Comparison of ENCODE assay signal across 9 cellular contexts in the genomic region with DNA sequence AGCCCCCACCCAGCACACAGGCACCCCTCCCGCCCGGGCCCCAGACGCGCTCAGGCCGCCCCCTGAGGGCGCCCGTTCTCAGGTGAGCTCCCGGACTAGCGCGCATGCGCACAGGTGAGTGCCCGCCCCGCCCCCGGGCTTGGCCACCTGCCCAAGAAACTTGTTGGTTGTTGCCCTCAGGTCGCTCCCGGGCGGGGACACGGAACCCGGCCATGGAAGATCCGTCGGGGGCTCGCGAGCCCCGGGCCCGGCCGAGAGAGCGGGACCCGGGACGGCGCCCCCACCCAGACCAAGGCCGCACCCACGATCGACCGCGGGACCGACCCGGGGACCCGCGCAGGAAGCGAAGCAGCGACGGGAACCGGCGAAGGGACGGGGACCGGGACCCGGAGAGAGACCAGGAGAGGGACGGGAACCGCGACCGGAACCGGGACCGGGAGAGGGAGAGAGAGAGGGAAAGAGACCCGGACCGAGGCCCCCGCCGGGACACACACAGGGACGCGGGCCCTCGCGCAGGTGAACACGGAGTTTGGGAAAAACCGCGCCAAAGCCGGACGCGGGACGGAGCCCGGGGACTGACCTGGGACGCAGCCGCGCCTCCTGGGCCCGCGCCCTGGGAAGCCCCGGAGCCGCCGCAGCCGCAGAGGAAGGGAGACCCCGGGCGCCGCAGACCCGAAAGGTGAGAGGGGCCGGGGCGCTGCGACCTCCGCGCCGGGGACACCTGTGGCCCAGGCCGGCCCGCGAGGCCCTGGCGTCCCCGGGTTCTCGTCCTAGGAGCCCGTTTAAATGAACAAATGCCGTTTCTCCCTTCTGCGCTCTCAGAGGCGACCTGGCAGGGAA. TPM values are rescaled to one million over a fixed set of nuclear protein-coding genes. Genes with fewer than 3 reads are reported as not detected.
A peak's percentile ranks its signal among the peaks of the same experiment; 100 is the strongest.
DNase-seq lines count a peak whose midpoint lies in the region; ATAC-seq, FAIRE-seq and TF ChIP-seq lines count a peak whose summit lies in the region.
"Had no signal": no experiment of that assay in that cellular context is flagged by ENCODE, and none has a peak within 500 bp of the region (broad histone marks: within the 10 kb centered on the region; RNA-seq: fewer than 3 reads in every experiment).

A gene with protein sequence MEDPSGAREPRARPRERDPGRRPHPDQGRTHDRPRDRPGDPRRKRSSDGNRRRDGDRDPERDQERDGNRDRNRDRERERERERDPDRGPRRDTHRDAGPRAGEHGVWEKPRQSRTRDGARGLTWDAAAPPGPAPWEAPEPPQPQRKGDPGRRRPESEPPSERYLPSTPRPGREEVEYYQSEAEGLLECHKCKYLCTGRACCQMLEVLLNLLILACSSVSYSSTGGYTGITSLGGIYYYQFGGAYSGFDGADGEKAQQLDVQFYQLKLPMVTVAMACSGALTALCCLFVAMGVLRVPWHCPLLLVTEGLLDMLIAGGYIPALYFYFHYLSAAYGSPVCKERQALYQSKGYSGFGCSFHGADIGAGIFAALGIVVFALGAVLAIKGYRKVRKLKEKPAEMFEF (plus strand): TSS at position 167 of the 840 bp plus-strand sequence. CDS start 46 bp downstream, at position 213.

- peak within 1 kb of the TSS; percentile 77 for H3K9ac ChIP-seq in HUES6 (ENCODE audit: low read length)

- DNase-seq in AG20443 (ENCODE audit: low spot score) (peak; percentile 37), esophagus squamous epithelium (lab: John Stamatoyannopoulos, UW) (no peak), pancreas (peak; percentile 87 to 100 (median 97)), cerebellum (ENCODE audit: low spot score) (no peak), COLO829 (ENCODE audit: low spot score) (no peak)
- DNase-seq in activated CD4-positive, alpha-beta memory T cell treated with anti-CD3 and anti-CD28 coated beads for 36 hours = peak; percentile 31

- no peak within 1 kb of the TSS for H3K4me3 Mint-ChIP-seq in activated CD4-positive, alpha-beta memory T cell treated with anti-CD3 and anti-CD28 coated beads for 36 hours

- peaks cover 15% of the 10 kb centered on the region for H3K4me1 ChIP-seq in HUES6 (ENCODE audit: control insufficient read depth, insufficient read depth, low read length)
- peaks cover 9 to 51% (median 12%) of the 10 kb centered on the region in 3 donors for H3K4me1 ChIP-seq in esophagus squamous epithelium
- peaks cover 16 to 20% (median 18%) of the 10 kb centered on the region in 3 donors for H3K4me1 ChIP-seq in pancreas

- POLR2A ChIA-PET in activated CD4-positive, alpha-beta memory T cell treated with anti-CD3 and anti-CD28 coated beads for 36 hours (lab: Charles Lee) = no interaction called here

- no peaks in the 10 kb centered on the region for H3K36me3 Mint-ChIP-seq in activated CD4-positive, alpha-beta memory T cell treated with anti-CD3 and anti-CD28 coated beads for 36 hours

- H3K4me1 Mint-ChIP-seq in activated CD4-positive, alpha-beta memory T cell treated with anti-CD3 and anti-CD28 coated beads for 36 hours (ENCODE audit: low read depth) = peaks cover 7% of the 10 kb centered on the region

- H3K27me3 ChIP-seq in HUES6 (ENCODE audit: control insufficient read depth, insufficient read depth, low read length) = peaks cover 51% of the 10 kb centered on the region; the same call in 1 of the 2 replicates
- peaks cover 0 to 63% (median 14%) of the 10 kb centered on the region in 4 donors for H3K27me3 ChIP-seq in esophagus squamous epithelium
- H3K27me3 ChIP-seq in pancreas = no peaks in the 10 kb centered on the region

- ATAC-seq in pancreas (peak; percentile 65 to 82 (median 81)), HG03045 (IDR thresholded peaks at IDR 0.05; ENCODE audit: unreplicated experiment) (no peak)

- H3K4me3 ChIP-seq in HUES6 (ENCODE audit: low read depth, low read length) (peak within 1 kb of the TSS; percentile 94), esophagus squamous epithelium (peak within 1 kb of the TSS; percentile 61 to 72 (median 68)), pancreas (peak within 1 kb of the TSS; percentile 67 to 84 (median 80))

- H3K27ac ChIP-seq in HUES6 (ENCODE audit: low read depth, low read length) (peak within 1 kb of the TSS; percentile 73), esophagus squamous epithelium (peak within 1 kb of the TSS; percentile 34 to 74 (median 70)), pancreas (peak within 1 kb of the TSS; percentile 73 to 93 (median 84))
- H3K27ac ChIP-seq: adrenal gland had no signal

- H3K9me3 ChIP-seq in HUES6 (ENCODE audit: control insufficient read depth, insufficient read depth, low read depth, low read length) (no peaks in the 10 kb centered on the region), esophagus squamous epithelium (no peaks in the 10 kb centered on the region), pancreas (no peaks in the 10 kb centered on the region)
- H3K9me3 ChIP-seq: adrenal gland had no signal

- CTCF ChIA-PET in activated CD4-positive, alpha-beta memory T cell treated with anti-CD3 and anti-CD28 coated beads for 36 hours (lab: Charles Lee) = no interaction called here

- no peak for FAIRE-seq in pancreas (lab: Jason Lieb, UNC)

- 0% methylated on average over 30 of the region's 98 CpGs for WGBS in esophagus squamous epithelium, 2 donors
- 0 to 1% methylated on average over 69 to 98 of the region's 98 CpGs for WGBS in pancreas, 2 donors

- no peak within 1 kb of the TSS for H3K27ac Mint-ChIP-seq in activated CD4-positive, alpha-beta memory T cell treated with anti-CD3 and anti-CD28 coated beads for 36 hours

- TF ChIP-seq POLR2A in esophagus squamous epithelium (IDR thresholded peaks at IDR 0.05) = no peak

- peaks cover 5% of the 10 kb centered on the region for H3K27me3 Mint-ChIP-seq in activated CD4-positive, alpha-beta memory T cell treated with anti-CD3 and anti-CD28 coated beads for 36 hours

- TF ChIP-seq CTCF in esophagus squamous epithelium (IDR thresholded peaks at IDR 0.05) = no peak
- TF ChIP-seq CTCF in pancreas (IDR thresholded peaks at IDR 0.05) = no peak

- intact Hi-C loops in activated CD4-positive, alpha-beta memory T cell treated with anti-CD3 and anti-CD28 coated beads for 36 hours (cut with micrococcal nuclease) = no loop called here
- intact Hi-C loops in esophagus squamous epithelium (cut with DNase I) (no loop called here), pancreas (cut with DNase I) (no loop called here)

- H3K9me3 Mint-ChIP-seq in activated CD4-positive, alpha-beta memory T cell treated with anti-CD3 and anti-CD28 coated beads for 36 hours = no peaks in the 10 kb centered on the region

- H3K36me3 ChIP-seq in HUES6 (ENCODE audit: control insufficient read depth, insufficient read depth, low read length) = peaks cover 16% of the 10 kb centered on the region
- H3K36me3 ChIP-seq in esophagus squamous epithelium = no peaks in the 10 kb centered on the region
- no peaks in the 10 kb centered on the region for H3K36me3 ChIP-seq in pancreas
- H3K36me3 ChIP-seq: adrenal gland had no signal

RNA-seq across cellular contexts. Expression of the gene that starts here (rescaled TPM):
- not detected for total RNA-seq in activated CD4-positive, alpha-beta memory T cell treated with anti-CD3 and anti-CD28 coated beads for 36 hours
- total RNA-seq in esophagus squamous epithelium (10 to 100 TPM in 2 of 4 donors, 1 to 10 TPM in 2; 6.5 to 11.8 (median 9.8) TPM), pancreas (10 to 100 TPM; 11.7 to 16.0 (median 14.1) TPM), cerebellum (1.2 TPM)
- polyA plus RNA-seq in pancreas = 10 to 100 TPM in 1 of 2 donors, 1 to 10 TPM in 1; 9.7 to 11.6 TPM

Comparison
In these comparisons a context has a peak if more than half of its experiments do, and no peak if none do; other contexts are left out.
1. Peak in DNase-seq in activated CD4-positive, alpha-beta memory T cell treated with anti-CD3 and anti-CD28 coated beads for 36 hours; RNA of the gene not detected or under 1 TPM.
2. DNase-seq: peak in AG20443 (single experiment) and pancreas (6 of 6); none in esophagus squamous epithelium (single experiment), cerebellum (single experiment) and COLO829 (single experiment).
3. Peak in every context shown above with its lines, with median percentiles within 50 percentile points of each other: H3K27ac ChIP-seq and H3K4me3 ChIP-seq.